In genomic region chr4:14165253-14165942, GRCh38 we compare ENCODE assay signal across 10 cellular contexts.
A peak's percentile ranks its signal among the peaks of the same experiment; 100 is the strongest.
DNase-seq lines count a peak whose midpoint lies in the region; ATAC-seq and TF ChIP-seq lines count a peak whose summit lies in the region.
"Had no signal": no experiment of that assay in that cellular context is flagged by ENCODE, and none has a peak within 500 bp of the region (broad histone marks: within the 10 kb centered on the region; RNA-seq: fewer than 3 reads in every experiment).

No MANE protein-coding gene starts in this region.

- H3K4me1 Mint-ChIP-seq in naive B cell, result peaks cover 10 to 19% (median 15%) of the 10 kb centered on the region in 3 donors

- no peak overlapping the region for H3K27ac ChIP-seq in uterus

- H3K9me3 Mint-ChIP-seq in naive B cell, result peaks cover 0 to 3% (median 0%) of the 10 kb centered on the region in 7 donors

- DNase-seq in naive B cell (peak; percentile 46), foreskin fibroblast (no peak), epidermal melanocyte (ENCODE audit: insufficient read length, low spot score) (no peak), uterus (no peak)
- no peak for DNase-seq in activated CD8-positive, alpha-beta memory T cell treated with anti-CD3 and anti-CD28 coated beads for 24 hours
- DNase-seq: NCI-H1694, T1000 had no signal

- H3K36me3 ChIP-seq in uterus, result no peaks in the 10 kb centered on the region

- no peaks in the 10 kb centered on the region for H3K27me3 ChIP-seq in uterus

- peak overlapping the region; percentile 2 to 61 (median 40) for H3K4me3 Mint-ChIP-seq in naive B cell

- no peaks in the 10 kb centered on the region for H3K27me3 Mint-ChIP-seq in naive B cell

- H3K36me3 Mint-ChIP-seq in naive B cell, result no peaks in the 10 kb centered on the region

- H3K4me1 ChIP-seq in uterus, result no peaks in the 10 kb centered on the region

- peak overlapping the region in 5 of 6 donors; percentile 42 to 78 (median 65) for H3K27ac Mint-ChIP-seq in naive B cell

- intact Hi-C loops in uterus (cut with DNase I; ENCODE audit: low total_unique reads), result no loop called here

- H3K4me3 ChIP-seq in foreskin fibroblast (ENCODE audit: low read depth in 1 of 2, low read length in 2 of 2) (no peak overlapping the region), uterus (no peak overlapping the region)

- ATAC-seq in GM18868 (IDR thresholded peaks at IDR 0.05; ENCODE audit: unreplicated experiment) (peak; percentile 100), GM21786 (IDR thresholded peaks at IDR 0.05; ENCODE audit: unreplicated experiment) (peak; percentile 99), HG03469 (IDR thresholded peaks at IDR 0.05; ENCODE audit: unreplicated experiment) (peak; percentile 99), naive B cell (ENCODE audit: low read depth in 2 of 2) (peak; percentile 100)

- H3K9me3 ChIP-seq in uterus, result no peaks in the 10 kb centered on the region

- TF ChIP-seq CTCF in foreskin fibroblast (IDR thresholded peaks at IDR 0.05; ENCODE audit: low read depth, low read length) (no peak), uterus (IDR thresholded peaks at IDR 0.05) (no peak)

- TF ChIP-seq POLR2A in uterus (IDR thresholded peaks at IDR 0.05), result no peak
